In the genomic region with DNA sequence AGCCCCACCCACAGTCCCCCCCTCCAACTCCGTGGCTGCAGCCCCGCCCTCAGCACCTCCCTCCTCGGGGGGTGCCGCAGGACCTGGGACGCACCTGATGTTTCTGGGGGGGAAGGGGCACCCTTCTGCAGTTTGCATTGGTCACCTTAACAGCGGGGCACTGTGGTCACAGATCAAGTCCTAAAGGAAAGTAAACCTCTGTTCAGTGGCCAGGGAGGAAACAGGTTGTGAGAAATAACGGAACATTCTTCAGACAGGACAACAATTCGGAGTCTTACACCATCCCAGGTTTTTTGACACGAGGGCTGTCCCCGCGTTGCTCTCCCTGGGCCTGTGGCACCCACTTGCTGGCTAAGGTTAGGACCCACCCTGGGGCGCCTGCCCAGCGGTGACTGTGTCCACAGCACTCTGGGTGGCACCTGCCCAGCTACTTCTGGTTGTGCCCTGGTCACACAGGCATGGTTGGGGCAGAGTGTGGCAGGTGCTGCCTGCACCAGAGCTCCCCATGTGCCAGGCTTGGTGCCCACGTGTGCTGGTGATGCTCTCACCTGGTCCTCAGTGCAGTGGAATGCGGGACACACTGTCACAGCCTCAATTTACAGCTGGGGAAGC, we compare ENCODE assay signal across 11 cellular contexts.
A peak's percentile ranks its signal among the peaks of the same experiment; 100 is the strongest.
DNase-seq lines count a peak whose midpoint lies in the region; ATAC-seq, FAIRE-seq and TF ChIP-seq lines count a peak whose summit lies in the region.
"Had no signal": no experiment of that assay in that cellular context is flagged by ENCODE, and none has a peak within 500 bp of the region (broad histone marks: within the 10 kb centered on the region; RNA-seq: fewer than 3 reads in every experiment).

No MANE protein-coding gene starts in this region.

- DNase-seq in SIG-M5 treated with dmso at 0.1 percent for 504 hours (lab: John Stamatoyannopoulos, UW; ENCODE audit: unreplicated experiment) (peak; percentile 42), SIG-M5 (lab: John Stamatoyannopoulos, UW) (no peak), keratinocyte (ENCODE audit: low read depth, low spot score) (no peak), GM20000 (ENCODE audit: low spot score) (no peak), Ammon's horn (ENCODE audit: low spot score) (no peak)
- peak in 1 of 2 donors; percentile 53 for DNase-seq in activated naive CD4-positive, alpha-beta T cell treated with anti-CD3 and anti-CD28 coated beads, Interleukin-2, amount 50 U/mL, for 72 hours (ENCODE audit: low spot score in 2 of 2)
- DNase-seq: NCI-H2107 had no signal

- H2AFZ ChIP-seq in keratinocyte (ENCODE audit: control insufficient read depth, low read length) = no peak overlapping the region

- peak; percentile 1 to 9 for ATAC-seq in activated naive CD4-positive, alpha-beta T cell treated with anti-CD3 and anti-CD28 coated beads, Interleukin-2, amount 50 U/mL, for 72 hours
- no peak for ATAC-seq in GM21367 (IDR thresholded peaks at IDR 0.05; ENCODE audit: unreplicated experiment)

- H3K79me2 ChIP-seq in keratinocyte (ENCODE audit: control insufficient read depth, insufficient read depth, low read length) = no peaks in the 10 kb centered on the region

- H3K36me3 ChIP-seq in keratinocyte (ENCODE audit: control insufficient read depth in 2 of 2, extremely low read depth in 1 of 2, insufficient read depth in 2 of 2, low read length in 2 of 2) = no peaks in the 10 kb centered on the region
- H3K36me3 ChIP-seq: prostate gland had no signal

- dilution Hi-C loops in keratinocyte (cut with MboI; ENCODE audit: extremely low pct_ligation_motif_present, low sequenced_read_pairs) = no loop called here

- peaks cover 10 to 13% of the 10 kb centered on the region in 2 donors for H3K9me3 Mint-ChIP-seq in activated naive CD4-positive, alpha-beta T cell treated with anti-CD3 and anti-CD28 coated beads, Interleukin-2, amount 50 U/mL, for 72 hours

- H3K4me1 ChIP-seq in keratinocyte (ENCODE audit: control insufficient read depth, extremely low read depth, insufficient read depth, low read length) = peaks cover 31% of the 10 kb centered on the region
- H3K4me1 ChIP-seq: prostate gland had no signal

- H3K27ac ChIP-seq in keratinocyte (ENCODE audit: control insufficient read depth, insufficient read depth, low read length) (no peak overlapping the region), temporal lobe (ENCODE audit: low read depth, low read length) (peak overlapping the region; percentile 45)

- no peak overlapping the region for H3K4me3 ChIP-seq in keratinocyte (ENCODE audit: control insufficient read depth in 2 of 3, extremely low read depth in 1 of 3, insufficient read depth in 2 of 3, low read depth in 1 of 3, low read length in 3 of 3)

- peaks cover 2% of the 10 kb centered on the region for H3K9me1 ChIP-seq in keratinocyte (ENCODE audit: control insufficient read depth, extremely low read depth, insufficient read depth, low read length)

- no peak overlapping the region for H3K9ac ChIP-seq in keratinocyte (ENCODE audit: control insufficient read depth, extremely low read depth, insufficient read depth, low read length)

- no peak overlapping the region for H3K27ac Mint-ChIP-seq in activated naive CD4-positive, alpha-beta T cell treated with anti-CD3 and anti-CD28 coated beads, Interleukin-2, amount 50 U/mL, for 72 hours

- TF ChIP-seq CTCF in keratinocyte (optimal IDR thresholded peaks at IDR 0.05 in 1 of 3, IDR thresholded peaks at IDR 0.05 in 1 of 3, conservative IDR thresholded peaks at IDR 0.05 in 1 of 3; ENCODE audit: extremely low read depth in 1 of 3, insufficient read depth in 2 of 3, low read length in 3 of 3) = no peak
- TF ChIP-seq CTCF in GM20000 (IDR thresholded peaks at IDR 0.05; ENCODE audit: extremely low read depth, missing control alignments) = no peak

- H3K9me3 ChIP-seq in keratinocyte (ENCODE audit: control insufficient read depth, low read depth, low read length) = no peaks in the 10 kb centered on the region
- H3K9me3 ChIP-seq: prostate gland had no signal

- H3K27me3 ChIP-seq in keratinocyte (ENCODE audit: control insufficient read depth, extremely low read depth, insufficient read depth, low read length) = no peaks in the 10 kb centered on the region

- peaks cover 10 to 11% of the 10 kb centered on the region in 2 donors for H3K36me3 Mint-ChIP-seq in activated naive CD4-positive, alpha-beta T cell treated with anti-CD3 and anti-CD28 coated beads, Interleukin-2, amount 50 U/mL, for 72 hours

- FAIRE-seq in keratinocyte (lab: Jason Lieb, UNC) = peak; percentile 41
- FAIRE-seq: A204.1 had no signal

- H3K4me2 ChIP-seq in keratinocyte (ENCODE audit: control insufficient read depth, extremely low read depth, insufficient read depth, low read depth, low read length) = peak overlapping the region; percentile 20

- peaks cover 3% of the 10 kb centered on the region for H4K20me1 ChIP-seq in keratinocyte (ENCODE audit: control insufficient read depth, extremely low read depth, insufficient read depth, low read length)
